Comparison of ENCODE assay signal across 8 cellular contexts in the genomic region with DNA sequence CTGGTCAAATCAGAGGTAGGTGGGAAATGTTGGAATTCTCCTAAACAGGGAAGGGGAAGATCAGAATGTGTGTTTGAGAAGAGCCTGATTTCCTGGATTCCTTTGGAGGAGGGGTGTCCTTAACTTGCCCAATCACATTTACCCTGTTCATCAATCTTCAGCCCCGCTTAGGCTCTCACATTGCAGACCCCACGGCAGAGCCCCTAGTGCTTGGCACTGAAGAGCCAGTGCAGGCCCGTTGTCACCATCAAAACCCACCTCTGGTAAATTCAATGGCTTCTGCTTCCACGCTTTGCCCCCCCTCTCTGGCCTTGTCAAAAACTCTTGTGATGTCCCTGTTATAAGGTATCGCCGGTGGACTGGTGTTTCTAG. TPM values are rescaled to one million over a fixed set of nuclear protein-coding genes. Genes with fewer than 3 reads are reported as not detected.
DNase-seq lines count a peak whose midpoint lies in the region; ATAC-seq, FAIRE-seq and TF ChIP-seq lines count a peak whose summit lies in the region.

No MANE protein-coding gene starts in this region.

- ATAC-seq in heart right ventricle, result no peak
- no peak for ATAC-seq in right cardiac atrium
- ATAC-seq in K562, result no peak
- no peak for ATAC-seq in HG03025 (IDR thresholded peaks at IDR 0.05; ENCODE audit: low FRiP score, unreplicated experiment)

- 72 to 76% methylated on average over 6 of the region's 6 CpGs for WGBS in heart right ventricle, 2 donors
- 75% methylated on average over 6 of the region's 6 CpGs for WGBS in right cardiac atrium
- 75% methylated on average over 6 of the region's 6 CpGs for WGBS in K562 (ENCODE audit: insufficient coverage, low coverage, missing lambda C conversion rate)

- peaks cover 74% of the 10 kb centered on the region for H3K79me2 ChIP-seq in K562 (ENCODE audit: control insufficient read depth, insufficient read depth, low read length)

- TF ChIP-seq CTCF in heart right ventricle (IDR thresholded peaks at IDR 0.05) (no peak), K562 (IDR thresholded peaks at IDR 0.05 in 2 of 3, conservative IDR thresholded peaks at IDR 0.05 in 1 of 3; ENCODE audit: insufficient read depth in 2 of 3, low read depth in 1 of 3, low read length in 3 of 3) (no peak), vagina (IDR thresholded peaks at IDR 0.05) (no peak)

- H3K4me3 ChIP-seq in heart right ventricle (peak overlapping the region in 1 of 10 donors; percentile 89), right cardiac atrium (ENCODE audit: low read length) (no peak overlapping the region), K562 (no peak overlapping the region), mucosa of rectum (ENCODE audit: low read length in 2 of 2) (peak overlapping the region; percentile 67 to 75), vagina (peak overlapping the region; percentile 66 to 87)

- no peak for TF ChIP-seq RAD21 in K562 (CRISPR knock-in tag; conservative IDR thresholded peaks at IDR 0.05 in 1 of 2, IDR thresholded peaks at IDR 0.05 in 1 of 2)

- no peak overlapping the region for H2AFZ ChIP-seq in K562 (ENCODE audit: low read depth, low read length)

- peaks cover 9 to 64% (median 49%) of the 10 kb centered on the region in 9 donors for H3K4me1 ChIP-seq in heart right ventricle
- peaks cover 7% of the 10 kb centered on the region for H3K4me1 ChIP-seq in right cardiac atrium (ENCODE audit: control insufficient read depth, insufficient read depth, low read length)
- H3K4me1 ChIP-seq in K562 (replicated peaks in 1 of 2; ENCODE audit: control insufficient read depth in 2 of 2, insufficient read depth in 2 of 2, low read length in 2 of 2), result peaks cover 22 to 41% of the 10 kb centered on the region in 2 experiments
- peaks cover 16 to 24% of the 10 kb centered on the region in 2 donors for H3K4me1 ChIP-seq in mucosa of rectum (ENCODE audit: control insufficient read depth in 2 of 2, insufficient read depth in 2 of 2, low read length in 2 of 2)
- H3K4me1 ChIP-seq in vagina, result peaks cover 46% of the 10 kb centered on the region

- no TSS peak for BruUV-seq in K562 (replicated peaks; lab: Mats Ljungman, UMichigan)

- H3K9me1 ChIP-seq in K562 (ENCODE audit: control insufficient read depth, insufficient read depth, low read length), result no peaks in the 10 kb centered on the region

- H3K27me3 ChIP-seq in heart right ventricle (no peaks in the 10 kb centered on the region), right cardiac atrium (ENCODE audit: control insufficient read depth, insufficient read depth) (no peaks in the 10 kb centered on the region), K562 (ENCODE audit: control insufficient read depth in 2 of 2, insufficient read depth in 2 of 2, low read length in 2 of 2) (no peaks in the 10 kb centered on the region), mucosa of rectum (ENCODE audit: control insufficient read depth in 2 of 2, insufficient read depth in 2 of 2, low read length in 2 of 2) (no peaks in the 10 kb centered on the region), vagina (no peaks in the 10 kb centered on the region)

- H3K27ac ChIP-seq in heart right ventricle (peak overlapping the region in 6 of 10 donors; percentile 4 to 97 (median 93)), right cardiac atrium (ENCODE audit: low read length) (no peak overlapping the region), K562 (ENCODE audit: extremely low read depth, low read depth, low read length) (no peak overlapping the region), mucosa of rectum (ENCODE audit: low read depth in 2 of 2, low read length in 2 of 2) (peak overlapping the region; percentile 90 to 92), vagina (peak overlapping the region; percentile 95)

- H4K20me1 ChIP-seq in K562 (replicated peaks; ENCODE audit: control insufficient read depth, insufficient read depth, low read length), result no peaks in the 10 kb centered on the region

- intact Hi-C loops in heart right ventricle (cut with DNase I), result loop anchor here in 9 of 10 donors (5.0 to 10.0 kb wide), 9 partner anchors 35 to 143 kb away; no protein-coding TSS in a partner anchor
- intact Hi-C loops in right cardiac atrium (cut with DNase I), result loop anchor here in 3 of 4 donors (5.0 to 10.0 kb wide), 3 partner anchors 57 to 67 kb away; no protein-coding TSS in a partner anchor
- intact Hi-C loops in K562 (cut with micrococcal nuclease), result no loop called here
- intact Hi-C loops in vagina (cut with DNase I), result no loop called here

- peak; percentile 32 for FAIRE-seq in K562 (lab: Jason Lieb, UNC)

- H3K9ac ChIP-seq in K562 (ENCODE audit: insufficient read depth in 1 of 2, low read depth in 2 of 2, low read length in 2 of 2) (peak overlapping the region; percentile 86 to 94; a peak in 3 of 4 replicates), mucosa of rectum (ENCODE audit: low read depth in 1 of 2, low read length in 2 of 2) (peak overlapping the region; percentile 57 to 72)

- H3K4me2 ChIP-seq in K562 (ENCODE audit: insufficient read depth, low read length), result peak overlapping the region; percentile 86

- in situ Hi-C loops in K562 (cut with MboI), result no loop called here

- POLR2A ChIA-PET in K562 (lab: Yijun Ruan, JAX), result interaction anchor here (1.6 to 4.1 kb wide), 3 partner anchors 13 to 27 kb away, joined by 4 to 20 read pairs (median 6); no protein-coding TSS in a partner anchor

- H3K9me3 ChIP-seq in heart right ventricle, result no peaks in the 10 kb centered on the region
- no peaks in the 10 kb centered on the region for H3K9me3 ChIP-seq in right cardiac atrium (ENCODE audit: control insufficient read depth, low read length)
- H3K9me3 ChIP-seq in K562 (replicated peaks; ENCODE audit: control insufficient read depth, insufficient read depth, low read depth, low read length), result no peaks in the 10 kb centered on the region
- H3K9me3 ChIP-seq in mucosa of rectum (ENCODE audit: control insufficient read depth in 2 of 2, low read length in 2 of 2), result no peaks in the 10 kb centered on the region
- H3K9me3 ChIP-seq in vagina, result no peaks in the 10 kb centered on the region

- peaks cover 0 to 17% (median 0%) of the 10 kb centered on the region in 9 donors for H3K36me3 ChIP-seq in heart right ventricle
- H3K36me3 ChIP-seq in K562 (ENCODE audit: control insufficient read depth, insufficient read depth, low read length), result peaks cover 49% of the 10 kb centered on the region
- H3K36me3 ChIP-seq in mucosa of rectum (ENCODE audit: control insufficient read depth in 2 of 2, insufficient read depth in 2 of 2, low read length in 2 of 2), result peaks cover 0 to 4% of the 10 kb centered on the region in 2 donors
- H3K36me3 ChIP-seq in vagina, result no peaks in the 10 kb centered on the region

- no peak for TF ChIP-seq EP300 in K562 (IDR thresholded peaks at IDR 0.05; ENCODE audit: low read length)

- CTCF ChIA-PET in K562 (lab: Yijun Ruan, JAX; ENCODE audit: low intra/inter-chr PET ratio), result no interaction called here

- TF ChIP-seq POLR2A in K562 (conservative IDR thresholded peaks at IDR 0.05) (no peak), vagina (IDR thresholded peaks at IDR 0.05) (no peak)

- DNase-seq in heart right ventricle (no peak), right cardiac atrium (no peak), K562 (ENCODE audit: extremely low read depth in 1 of 4, low spot score in 3 of 4) (no peak), vagina (ENCODE audit: extremely low spot score in 2 of 2) (no peak), NCI-H2196 (lab: John Stamatoyannopoulos, UW; ENCODE audit: unreplicated experiment) (no peak), RKO (ENCODE audit: low spot score) (no peak)

TF ChIP-seq in K562, 482 proteins besides CTCF, POLR2A, EP300 and RAD21 (continues in another document):
- TF ChIP-seq TCF7 (IDR thresholded peaks at IDR 0.05; ENCODE audit: borderline replicate concordance) (no peak), FOXA3 (CRISPR knock-in tag; conservative IDR thresholded peaks at IDR 0.05 in 1 of 2, IDR thresholded peaks at IDR 0.05 in 1 of 2) (0 out of 4 replicates have a peak, but pooled peaks of 1 of the 2 experiments have one; percentile 3), MAFK (IDR thresholded peaks at IDR 0.05; ENCODE audit: low read length) (no peak), EZH2 (IDR thresholded peaks at IDR 0.05; ENCODE audit: borderline replicate concordance, low read depth, low read length) (no peak)
- TF ChIP-seq, protein P1, sequence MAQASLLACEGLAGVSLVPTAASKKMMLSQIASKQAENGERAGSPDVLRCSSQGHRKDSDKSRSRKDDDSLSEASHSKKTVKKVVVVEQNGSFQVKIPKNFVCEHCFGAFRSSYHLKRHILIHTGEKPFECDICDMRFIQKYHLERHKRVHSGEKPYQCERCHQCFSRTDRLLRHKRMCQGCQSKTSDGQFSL (CRISPR knock-in tag; IDR thresholded peaks at IDR 0.05), result no peak
- TF ChIP-seq, protein P1 (tag; IDR thresholded peaks at IDR 0.05), result peak in 1 of 2 experiments; percentile 47; a peak in 1 of 4 replicates

RNA-seq across cellular contexts. Expression of a gene that starts 2.3 kb away (rescaled TPM):
- total RNA-seq in heart right ventricle (100 to 1,000 TPM in 1 of 10 donors, 10 to 100 TPM in 9; 54.6 to 110 (median 66.5) TPM), right cardiac atrium (10 to 100 TPM; 50.6 to 71.1 (median 62.5) TPM), K562 (2014; rRNA removed) (41.3 and 50.4 TPM in 2 replicates), K562 (2014; rRNA removed; fragmentation: Illumina TruSeq; extraction: Trizol) (27.3 and 28.6 TPM in 2 replicates), K562 (2015; rRNA removed; fragmentation: Illumina TruSeq; extraction: Trizol) (33.7 and 35.7 TPM in 2 replicates), K562 (2021) (88.4 and 90.1 TPM in 2 replicates), vagina (34.4 TPM)
- polyA plus RNA-seq in heart right ventricle (10 to 100 TPM; 19.7 to 20.7 TPM), right cardiac atrium (32.0 TPM), K562 (2011; rRNA removed) (48.3 and 63.4 TPM in 2 replicates), K562 (2014; fragmentation: Illumina TruSeq; extraction: Trizol) (33.2 and 48.4 TPM in 2 replicates), K562 (2014; fragmentation: Nextera tagmentation; extraction: Ambion mirVana) (1 to 10 TPM; 1.5 TPM), K562 (2014; rRNA removed) (46.6 and 50.1 TPM in 2 replicates)
- total RNA-seq in K562 (2011; cell fraction: chromatin; rRNA removed; ENCODE audit: low replicate concordance), result 91.3 and 152 TPM in 2 replicates
- total RNA-seq in K562 (2011; cell fraction: nucleolus; rRNA removed), result 92.9 and 103 TPM in 2 replicates
- 104 and 106 TPM in 2 replicates for total RNA-seq in K562 (2011; cell fraction: nucleoplasm; rRNA removed)
- 66.5 and 76.4 TPM in 2 replicates for polyA plus RNA-seq in K562 (2011; cell fraction: cytosol; rRNA removed)
- polyA plus RNA-seq in K562 (2011; cell fraction: nucleus; rRNA removed), result 70.1 and 87.0 TPM in 2 replicates
- polyA plus RNA-seq in K562 (2012), result 42.6 and 65.7 TPM in 2 replicates
- 40.0 and 57.0 TPM in 2 replicates for polyA minus RNA-seq in K562 (2011; rRNA and poly(A)+ RNA removed)
- polyA minus RNA-seq in K562 (2011; cell fraction: cytosol; rRNA and poly(A)+ RNA removed), result 48.7 and 66.4 TPM in 2 replicates
- 26.1 and 32.4 TPM in 2 replicates for polyA minus RNA-seq in K562 (2011; cell fraction: nucleus; rRNA and poly(A)+ RNA removed)

Comparison
In these comparisons a context has a peak if more than half of its experiments do, and no peak if none do; other contexts are left out.
1. H3K27ac ChIP-seq: peak in heart right ventricle (6 of 10), mucosa of rectum (2 of 2) and vagina (single experiment); none in right cardiac atrium (single experiment) and K562 (single experiment).
2. H3K4me3 ChIP-seq: peak in mucosa of rectum (2 of 2) and vagina (2 of 2); none in right cardiac atrium (single experiment) and K562 (single experiment).
3. intact Hi-C loops: an anchor here in heart right ventricle (5.0 to 10.0 kb wide) and right cardiac atrium (5.0 to 10.0 kb wide); none called in K562 and vagina.